In genomic region chr14:62097824-62098223, GRCh38 we compare ENCODE assay signal across 21 cellular contexts.
DNase-seq lines count a peak whose midpoint lies in the region; ATAC-seq, FAIRE-seq and TF ChIP-seq lines count a peak whose summit lies in the region.
"Had no signal": no experiment of that assay in that cellular context is flagged by ENCODE, and none has a peak within 500 bp of the region (broad histone marks: within the 10 kb centered on the region; RNA-seq: fewer than 3 reads in every experiment).

No MANE protein-coding gene starts in this region.

- H3K27ac Mint-ChIP-seq in HFFc6 = peak overlapping the region; percentile 37; the same call in 1 of the 2 replicates
- H3K27ac Mint-ChIP-seq in central memory CD8-positive, alpha-beta T cell (ENCODE audit: low read depth) = peak overlapping the region; percentile 71
- H3K27ac Mint-ChIP-seq: CD4-positive, alpha-beta memory T cell had no signal

- no peak overlapping the region for H4K5ac ChIP-seq in mesendoderm (ENCODE audit: low read length)

- TF ChIP-seq CTCF in HFFc6 (IDR thresholded peaks at IDR 0.05) = no peak

- no peak overlapping the region for H4K8ac ChIP-seq in mesendoderm (ENCODE audit: low read depth, low read length)

- H2BK15ac ChIP-seq in mesendoderm (replicated peaks; ENCODE audit: low read depth) = no peak overlapping the region

- H3K36me3 Mint-ChIP-seq in HFFc6 (ENCODE audit: low read depth) = no peaks in the 10 kb centered on the region
- no peaks in the 10 kb centered on the region for H3K36me3 Mint-ChIP-seq in central memory CD8-positive, alpha-beta T cell (ENCODE audit: insufficient read depth)
- H3K36me3 Mint-ChIP-seq: CD4-positive, alpha-beta memory T cell; IgD-negative memory B cell had no signal

- H3K4me1 ChIP-seq in mesendoderm (ENCODE audit: control insufficient read depth, low read depth, low read length) = no peaks in the 10 kb centered on the region
- H3K4me1 ChIP-seq: A549, BE2C had no signal

- no peaks in the 10 kb centered on the region for H3K27me3 Mint-ChIP-seq in HFFc6 (ENCODE audit: insufficient read depth)
- no peaks in the 10 kb centered on the region for H3K27me3 Mint-ChIP-seq in central memory CD8-positive, alpha-beta T cell
- H3K27me3 Mint-ChIP-seq: IgD-negative memory B cell had no signal

- H3K18ac ChIP-seq in mesendoderm (ENCODE audit: low read length) = no peak overlapping the region

- no peak overlapping the region for H3K4me3 Mint-ChIP-seq in HFFc6
- H3K4me3 Mint-ChIP-seq in central memory CD8-positive, alpha-beta T cell = peak overlapping the region; percentile 63
- H3K4me3 Mint-ChIP-seq: CD4-positive, alpha-beta memory T cell had no signal

- no peaks in the 10 kb centered on the region for H3K9me3 Mint-ChIP-seq in HFFc6
- H3K9me3 Mint-ChIP-seq in central memory CD8-positive, alpha-beta T cell = peaks cover 8% of the 10 kb centered on the region
- H3K9me3 Mint-ChIP-seq: CD4-positive, alpha-beta memory T cell had no signal

- H3K4me2 ChIP-seq in mesendoderm (ENCODE audit: low read length) = no peak overlapping the region
- H3K4me2 ChIP-seq: A549 had no signal

- H3K56ac ChIP-seq in mesendoderm (ENCODE audit: low read length) = no peak overlapping the region

- no peak for DNase-seq in HFFc6
- DNase-seq in central memory CD8-positive, alpha-beta T cell (ENCODE audit: low spot score in 2 of 2) = no peak
- DNase-seq in mesendoderm = peak; percentile 51
- DNase-seq in urothelium cell line (ENCODE audit: low spot score) = no peak
- no peak for DNase-seq in NCI-H2196 treated with DMSO at 0.1 percent for 48 hours (lab: John Stamatoyannopoulos, UW; ENCODE audit: unreplicated experiment)
- no peak for DNase-seq in stimulated activated CD4-positive, alpha-beta T cell treated with anti-CD3 and anti-CD28 coated beads, Interleukin-15, amount 100 ng/mL, for 24 hours
- no peak for DNase-seq in NCI-H2196 (lab: John Stamatoyannopoulos, UW; ENCODE audit: unreplicated experiment)
- DNase-seq: BE2C; CD4-positive, alpha-beta memory T cell; COR-L47; DMS153; DMS79 treated with DMSO at 0.1 percent for 48 hours; EL had no signal

- H2AK5ac ChIP-seq in mesendoderm (ENCODE audit: low read length) = no peak overlapping the region

- H3K23ac ChIP-seq in mesendoderm (ENCODE audit: low read length) = no peak overlapping the region

- no peak overlapping the region for H2BK120ac ChIP-seq in mesendoderm (ENCODE audit: low read depth, low read length)

- no peak overlapping the region for H2BK5ac ChIP-seq in mesendoderm (ENCODE audit: low read length)

- H3K4ac ChIP-seq in mesendoderm (ENCODE audit: low read depth, low read length) = no peak overlapping the region

- H3K4me1 Mint-ChIP-seq in HFFc6 (ENCODE audit: low read depth) = peaks cover 18% of the 10 kb centered on the region
- H3K4me1 Mint-ChIP-seq in central memory CD8-positive, alpha-beta T cell = peaks cover 23% of the 10 kb centered on the region
- H3K4me1 Mint-ChIP-seq: CD4-positive, alpha-beta memory T cell had no signal

- WGBS in mesendoderm (ENCODE audit: extremely low coverage, insufficient coverage, low lambda C conversion rate) = no CpG with 5 or more reads among the region's 2 CpGs

- peak; percentile 20 for FAIRE-seq in urothelium cell line (lab: Jason Lieb, UNC)
- FAIRE-seq: A549, D721Med, G401.6, GM12892, H54 had no signal

- no peaks in the 10 kb centered on the region for H3K79me1 ChIP-seq in mesendoderm (ENCODE audit: low read length)

- H3K27ac ChIP-seq in mesendoderm (ENCODE audit: low read depth, low read length) = no peak overlapping the region
- H3K27ac ChIP-seq: A549, C4-2B, GM23248 had no signal

- no peak overlapping the region for H3K4me3 ChIP-seq in mesendoderm (ENCODE audit: low read length)
- H3K4me3 ChIP-seq: A549, GM23248 had no signal

- no peaks in the 10 kb centered on the region for H3K36me3 ChIP-seq in mesendoderm (ENCODE audit: control insufficient read depth, insufficient read depth, low read length)
- H3K36me3 ChIP-seq: BE2C had no signal

- H3K79me2 ChIP-seq in mesendoderm (ENCODE audit: control insufficient read depth, insufficient read depth, low read length) = no peaks in the 10 kb centered on the region

- no peak overlapping the region for H3K9ac ChIP-seq in mesendoderm (ENCODE audit: low read length)
- H3K9ac ChIP-seq: GM23248 had no signal

- no peaks in the 10 kb centered on the region for H3K27me3 ChIP-seq in mesendoderm (ENCODE audit: insufficient read depth, low read length, poor library complexity)

- peak; percentile 73 for ATAC-seq in central memory CD8-positive, alpha-beta T cell (replicated peaks; ENCODE audit: extremely low read depth, poor library complexity, severe bottlenecking)
- ATAC-seq: A549 had no signal
